Comparison of ENCODE assay signal across 20 cellular contexts in genomic region chr15:73946046-73946678, GRCh38. TPM values are rescaled to one million over a fixed set of nuclear protein-coding genes. Genes with fewer than 3 reads are reported as not detected.
A peak's percentile ranks its signal among the peaks of the same experiment; 100 is the strongest.
DNase-seq lines count a peak whose midpoint lies in the region; ATAC-seq and TF ChIP-seq lines count a peak whose summit lies in the region.
"Had no signal": no experiment of that assay in that cellular context is flagged by ENCODE, and none has a peak within 500 bp of the region (broad histone marks: within the 10 kb centered on the region; RNA-seq: fewer than 3 reads in every experiment).

No MANE protein-coding gene starts in this region.

- CTCF ChIA-PET in activated CD4-positive, alpha-beta T cell treated with anti-CD3 and anti-CD28 coated beads for 36 hours (lab: Charles Lee), result interaction anchor here (0.9 kb wide), 1 partner anchor 26 kb away, joined by 3 read pairs; no protein-coding TSS in a partner anchor

- TF ChIP-seq CTCF in ascending aorta (IDR thresholded peaks at IDR 0.05) (no peak), nephron (IDR thresholded peaks at IDR 0.05; ENCODE audit: unreplicated experiment in 3 of 3) (no peak), upper lobe of right lung (IDR thresholded peaks at IDR 0.05) (no peak)

- H3K27ac ChIP-seq in ascending aorta (peak overlapping the region; percentile 90 to 93), upper lobe of right lung (no peak overlapping the region)

- POLR2A ChIA-PET in activated CD4-positive, alpha-beta T cell treated with anti-CD3 and anti-CD28 coated beads for 36 hours (lab: Charles Lee), result no interaction called here

- no peaks in the 10 kb centered on the region for H3K27me3 Mint-ChIP-seq in activated T-cell treated with anti-CD3 and anti-CD28 coated beads, Interleukin-2, amount 50 U/mL, for 24 hours
- H3K27me3 Mint-ChIP-seq in nephron (ENCODE audit: low read depth), result peaks cover 3% of the 10 kb centered on the region
- no peaks in the 10 kb centered on the region for H3K27me3 Mint-ChIP-seq in activated CD4-positive, alpha-beta T cell treated with anti-CD3 and anti-CD28 coated beads for 36 hours

- H3K27ac Mint-ChIP-seq in activated T-cell treated with anti-CD3 and anti-CD28 coated beads, Interleukin-2, amount 50 U/mL, for 24 hours, result peak overlapping the region; percentile 9
- peak overlapping the region in 2 of 3 experiments; percentile 55 to 68 for H3K27ac Mint-ChIP-seq in nephron
- no peak overlapping the region for H3K27ac Mint-ChIP-seq in activated CD4-positive, alpha-beta T cell treated with anti-CD3 and anti-CD28 coated beads for 36 hours

- ATAC-seq in upper lobe of right lung, result no peak
- ATAC-seq in activated CD4-positive, alpha-beta T cell treated with anti-CD3 and anti-CD28 coated beads for 36 hours, result no peak
- ATAC-seq: GM12878, PC-3 had no signal

- no peak overlapping the region for H3K4me3 ChIP-seq in ascending aorta
- H3K4me3 ChIP-seq in upper lobe of right lung, result no peak overlapping the region
- H3K4me3 ChIP-seq: GM12878 had no signal

- H3K4me3 Mint-ChIP-seq in activated T-cell treated with anti-CD3 and anti-CD28 coated beads, Interleukin-2, amount 50 U/mL, for 24 hours, result no peak overlapping the region
- H3K4me3 Mint-ChIP-seq in nephron, result no peak overlapping the region
- H3K4me3 Mint-ChIP-seq in activated CD4-positive, alpha-beta T cell treated with anti-CD3 and anti-CD28 coated beads for 36 hours, result no peak overlapping the region
- H3K4me3 Mint-ChIP-seq: CD8-positive, alpha-beta memory T cell had no signal

- no peaks in the 10 kb centered on the region for H3K36me3 Mint-ChIP-seq in activated T-cell treated with anti-CD3 and anti-CD28 coated beads, Interleukin-2, amount 50 U/mL, for 24 hours (ENCODE audit: low read depth)
- peaks cover 24% of the 10 kb centered on the region for H3K36me3 Mint-ChIP-seq in nephron (ENCODE audit: low read depth)
- no peaks in the 10 kb centered on the region for H3K36me3 Mint-ChIP-seq in activated CD4-positive, alpha-beta T cell treated with anti-CD3 and anti-CD28 coated beads for 36 hours (ENCODE audit: low read depth)
- H3K36me3 Mint-ChIP-seq: CD8-positive, alpha-beta memory T cell had no signal

- H3K27me3 ChIP-seq in ascending aorta (no peaks in the 10 kb centered on the region), upper lobe of right lung (no peaks in the 10 kb centered on the region)
- H3K27me3 ChIP-seq: BE2C had no signal

- peaks cover 25% of the 10 kb centered on the region for H3K4me1 Mint-ChIP-seq in activated T-cell treated with anti-CD3 and anti-CD28 coated beads, Interleukin-2, amount 50 U/mL, for 24 hours (ENCODE audit: low read depth)
- H3K4me1 Mint-ChIP-seq in nephron, result peaks cover 51% of the 10 kb centered on the region
- peaks cover 16% of the 10 kb centered on the region for H3K4me1 Mint-ChIP-seq in activated CD4-positive, alpha-beta T cell treated with anti-CD3 and anti-CD28 coated beads for 36 hours

- H3K9me3 Mint-ChIP-seq in activated T-cell treated with anti-CD3 and anti-CD28 coated beads, Interleukin-2, amount 50 U/mL, for 24 hours, result no peaks in the 10 kb centered on the region
- H3K9me3 Mint-ChIP-seq in nephron, result no peaks in the 10 kb centered on the region
- H3K9me3 Mint-ChIP-seq in activated CD4-positive, alpha-beta T cell treated with anti-CD3 and anti-CD28 coated beads for 36 hours (ENCODE audit: low read depth), result no peaks in the 10 kb centered on the region
- H3K9me3 Mint-ChIP-seq: CD8-positive, alpha-beta memory T cell had no signal

- H3K4me1 ChIP-seq in ascending aorta, result peaks cover 25 to 44% of the 10 kb centered on the region in 2 donors
- H3K4me1 ChIP-seq in upper lobe of right lung, result peaks cover 1% of the 10 kb centered on the region

- intact Hi-C loops in ascending aorta (cut with DNase I) (no loop called here), upper lobe of right lung (cut with DNase I) (no loop called here)
- intact Hi-C loops in activated CD4-positive, alpha-beta T cell treated with anti-CD3 and anti-CD28 coated beads for 36 hours (cut with DNase I, micrococcal nuclease), result no loop called here

- no peaks in the 10 kb centered on the region for H3K9me3 ChIP-seq in ascending aorta
- no peaks in the 10 kb centered on the region for H3K9me3 ChIP-seq in upper lobe of right lung
- H3K9me3 ChIP-seq: BE2C had no signal

- DNase-seq in activated T-cell treated with anti-CD3 and anti-CD28 coated beads, Interleukin-2, amount 50 U/mL, for 24 hours, result no peak
- no peak for DNase-seq in activated T-cell treated with anti-CD3 and anti-CD28 coated beads, Interleukin-2, amount 50 U/mL, for 48 hours
- DNase-seq in ascending aorta (ENCODE audit: low spot score in 2 of 2) (no peak), upper lobe of right lung (peak; percentile 45), SKM-1 (lab: John Stamatoyannopoulos, UW; ENCODE audit: unreplicated experiment) (no peak)
- no peak for DNase-seq in activated CD4-positive, alpha-beta T cell treated with anti-CD3 and anti-CD28 coated beads for 36 hours
- DNase-seq in activated CD4-positive, alpha-beta T cell treated with anti-CD3 and anti-CD28 coated beads, Interleukin-2, amount 50 U/mL, for 1 hour, result no peak
- DNase-seq: 8988T; CD8-positive, alpha-beta memory T cell; DMS79 treated with DMSO at 0.1 percent for 48 hours; GDM1; KG1; NCI-H1436; NCI-H2029 treated with DMSO at 0.1 percent for 48 hours; NCI-H510A; NCI-H82; PC-3 had no signal

- H3K36me3 ChIP-seq in ascending aorta, result peaks cover 39 to 46% of the 10 kb centered on the region in 2 donors
- H3K36me3 ChIP-seq in upper lobe of right lung, result no peaks in the 10 kb centered on the region
- H3K36me3 ChIP-seq: BE2C had no signal

RNA-seq across cellular contexts. Expression of gene LOXL1, which starts 19.9 kb away (rescaled TPM):
- 260 TPM for total RNA-seq in ascending aorta
- total RNA-seq in upper lobe of right lung, result 11.1 TPM
- total RNA-seq in activated CD4-positive, alpha-beta T cell treated with anti-CD3 and anti-CD28 coated beads for 36 hours, result 1 to 10 TPM; 1.9 to 2.5 TPM

RNA-seq across cellular contexts. Expression of gene STOML1, which starts 45.9 kb away (rescaled TPM):
- total RNA-seq in ascending aorta, result 15.3 TPM
- 23.4 TPM for total RNA-seq in upper lobe of right lung
- total RNA-seq in activated CD4-positive, alpha-beta T cell treated with anti-CD3 and anti-CD28 coated beads for 36 hours, result 1 to 10 TPM; 6.3 to 7.1 TPM

RNA-seq across cellular contexts. Expression of gene PML, which starts 48.4 kb away (rescaled TPM):
- 227 TPM for total RNA-seq in ascending aorta
- 82.9 TPM for total RNA-seq in upper lobe of right lung
- total RNA-seq in activated CD4-positive, alpha-beta T cell treated with anti-CD3 and anti-CD28 coated beads for 36 hours, result 10 to 100 TPM; 72.6 to 75.4 TPM

Comparison
In these comparisons a context has a peak if more than half of its experiments do, and no peak if none do; other contexts are left out.
1. RNA of gene LOXL1, which starts 19.9 kb away (total RNA-seq): 260 TPM in ascending aorta (single experiment); 11.1 TPM in upper lobe of right lung (single experiment) and 1.9 to 2.5 TPM in activated CD4-positive, alpha-beta T cell treated with anti-CD3 and anti-CD28 coated beads for 36 hours; every median in the first group is over 10 times any median in the second.